Comparison of ENCODE assay signal across 11 cellular contexts in the genomic region with DNA sequence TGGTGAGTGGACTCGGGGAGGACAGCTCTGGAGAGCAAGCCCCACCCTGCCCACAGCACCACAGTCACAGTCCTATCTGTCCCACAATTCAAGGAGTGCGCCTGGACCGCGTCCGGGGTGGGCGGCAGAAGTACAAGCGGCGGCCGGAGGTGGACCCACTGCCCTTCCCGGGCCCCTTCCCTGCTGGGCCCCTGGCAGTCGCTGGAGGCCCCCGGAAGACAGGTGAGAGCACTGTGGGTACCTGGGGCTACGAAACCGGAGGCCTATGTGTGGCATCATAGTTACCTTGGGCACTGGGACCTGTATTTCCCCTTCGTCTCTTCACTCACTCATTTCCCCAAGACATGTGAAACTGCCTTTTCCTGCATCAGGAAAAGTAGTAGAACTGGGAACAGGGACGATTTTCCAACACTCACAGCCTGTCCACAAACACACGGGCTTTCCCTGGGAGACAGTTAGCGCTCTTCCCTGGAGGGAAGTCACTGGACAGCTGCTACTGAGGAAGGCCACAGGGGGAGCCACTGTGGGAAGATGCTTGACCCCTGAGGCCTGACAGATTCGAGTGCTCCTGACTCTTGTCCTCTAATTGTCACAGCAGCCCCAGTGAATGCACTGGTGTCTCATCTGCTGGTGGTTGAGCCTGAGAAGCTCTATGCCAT. TPM values are rescaled to one million over a fixed set of nuclear protein-coding genes. Genes with fewer than 3 reads are reported as not detected.
DNase-seq lines count a peak whose midpoint lies in the region; ATAC-seq and TF ChIP-seq lines count a peak whose summit lies in the region.
"Had no signal": no experiment of that assay in that cellular context is flagged by ENCODE, and none has a peak within 500 bp of the region (broad histone marks: within the 10 kb centered on the region; RNA-seq: fewer than 3 reads in every experiment).

No MANE protein-coding gene starts in this region.

- H3K4me1 ChIP-seq in spleen = peaks cover 4 to 66% (median 30%) of the 10 kb centered on the region in 6 donors

- no peak for TF ChIP-seq POLR2A in spleen (IDR thresholded peaks at IDR 0.05)

- DNase-seq in MG63 (no peak), epithelial cell of esophagus (ENCODE audit: low read depth) (no peak), spleen (no peak), omental fat pad (ENCODE audit: low spot score) (no peak)
- DNase-seq: NCI-H1930, SHP77 had no signal

- H3K27me3 ChIP-seq in MG63 = no peaks in the 10 kb centered on the region
- H3K27me3 ChIP-seq in spleen (replicated peaks in 1 of 7) = no peaks in the 10 kb centered on the region

- H3K4me3 ChIP-seq in GM12875 (ENCODE audit: low read depth, low read length) = no peak overlapping the region
- peak overlapping the region; percentile 11 for H3K4me3 ChIP-seq in MG63
- H3K4me3 ChIP-seq in epithelial cell of esophagus (ENCODE audit: low read length) = no peak overlapping the region
- H3K4me3 ChIP-seq in spleen = peak overlapping the region in 2 of 8 donors; percentile 9 to 47

- TF ChIP-seq CTCF in GM12875 (IDR thresholded peaks at IDR 0.05; ENCODE audit: borderline replicate concordance, insufficient read depth, low read depth, low read length) (peak; percentile 13; the same call in 1 of the 2 replicates), epithelial cell of esophagus (IDR thresholded peaks at IDR 0.05; ENCODE audit: insufficient read depth, low read depth, low read length, missing control alignments) (peak; percentile 12), spleen (IDR thresholded peaks at IDR 0.05 in 8 of 11, conservative IDR thresholded peaks at IDR 0.05 in 3 of 11) (no peak), omental fat pad (IDR thresholded peaks at IDR 0.05) (no peak)

- H3K9me3 ChIP-seq in MG63 = no peaks in the 10 kb centered on the region
- no peaks in the 10 kb centered on the region for H3K9me3 ChIP-seq in spleen

- intact Hi-C loops in spleen (cut with DNase I; ENCODE audit: low total_unique reads) = no loop called here

- H3K36me3 ChIP-seq in MG63 (peaks cover 30% of the 10 kb centered on the region), spleen (peaks cover 0 to 69% (median 26%) of the 10 kb centered on the region in 6 donors)

- WGBS in spleen, 5 donors = 81 to 90% (median 87%) methylated on average over 15 to 19 of the region's 19 CpGs

- ATAC-seq in HG03378 (IDR thresholded peaks at IDR 0.05; ENCODE audit: unreplicated experiment) (no peak), omental fat pad (ENCODE audit: low FRiP score) (no peak), GM18868 (IDR thresholded peaks at IDR 0.05; ENCODE audit: unreplicated experiment) (no peak)

- H3K27ac ChIP-seq in spleen = peak overlapping the region in 6 of 8 donors; percentile 38 to 95 (median 66)

RNA-seq across cellular contexts. Expression of a gene that starts 3.1 kb away (rescaled TPM):
- 356 and 508 TPM in 2 replicates for total RNA-seq in MG63 (2014; rRNA removed; shearing (Covaris generic); ENCODE audit: low replicate concordance)
- total RNA-seq in spleen (100 to 1,000 TPM; 138 to 420 (median 158) TPM), omental fat pad (100 to 1,000 TPM; 180 to 263 (median 215) TPM)
- polyA plus RNA-seq in spleen = 100 to 1,000 TPM; 328 to 431 (median 350) TPM

RNA-seq across cellular contexts. Expression of a gene that starts 3.6 kb away (rescaled TPM):
- 291 and 333 TPM in 2 replicates for total RNA-seq in MG63 (2014; rRNA removed; shearing (Covaris generic); ENCODE audit: low replicate concordance)
- total RNA-seq in spleen (100 to 1,000 TPM in 3 of 7 donors, 10 to 100 TPM in 4; 77.0 to 169 (median 95.6) TPM), omental fat pad (100 to 1,000 TPM; 174 to 263 (median 238) TPM)
- 100 to 1,000 TPM; 181 to 302 (median 237) TPM for polyA plus RNA-seq in spleen

RNA-seq across cellular contexts. Expression of a gene that starts 9.0 kb away (rescaled TPM):
- total RNA-seq in MG63 (2014; rRNA removed; shearing (Covaris generic); ENCODE audit: low replicate concordance) = 52.0 and 79.2 TPM in 2 replicates
- total RNA-seq in spleen = 10 to 100 TPM; 30.2 to 49.3 (median 43.7) TPM
- 10 to 100 TPM; 24.0 to 56.5 (median 34.7) TPM for polyA plus RNA-seq in spleen
- total RNA-seq in omental fat pad = 10 to 100 TPM; 32.1 to 50.8 (median 44.6) TPM

RNA-seq across cellular contexts. Expression of a gene that starts 14.1 kb away (rescaled TPM):
- total RNA-seq in MG63 (2014; rRNA removed; shearing (Covaris generic); ENCODE audit: low replicate concordance) = not detected in 2 replicates
- not detected for total RNA-seq in spleen
- polyA plus RNA-seq in spleen = under 1 TPM in 2 of 3 donors, not detected in 1; 0.09 to 0.48 TPM
- total RNA-seq in omental fat pad = not detected
- total RNA-seq: dermis microvascular lymphatic vessel endothelial cell had no signal

RNA-seq across cellular contexts. Expression of a gene that starts 23.2 kb away (rescaled TPM):
- total RNA-seq in MG63 (2014; rRNA removed; shearing (Covaris generic); ENCODE audit: low replicate concordance) = not detected in 2 replicates
- total RNA-seq in spleen (under 1 TPM in 3 of 7 donors, not detected in 4; 0.35 to 0.77 (median 0.44) TPM), omental fat pad (not detected)
- under 1 TPM in 2 of 3 donors, not detected in 1; 0.06 to 0.09 TPM for polyA plus RNA-seq in spleen
- total RNA-seq: dermis microvascular lymphatic vessel endothelial cell, posterior vena cava had no signal

Comparison
In these comparisons a context has a peak if more than half of its experiments do, and no peak if none do; other contexts are left out.
1. CTCF ChIP-seq: peak in GM12875 (single experiment) and epithelial cell of esophagus (single experiment); none in spleen (0 of 11) and omental fat pad (0 of 3).